Comparison of ENCODE assay signal across 19 cellular contexts in the genomic region with DNA sequence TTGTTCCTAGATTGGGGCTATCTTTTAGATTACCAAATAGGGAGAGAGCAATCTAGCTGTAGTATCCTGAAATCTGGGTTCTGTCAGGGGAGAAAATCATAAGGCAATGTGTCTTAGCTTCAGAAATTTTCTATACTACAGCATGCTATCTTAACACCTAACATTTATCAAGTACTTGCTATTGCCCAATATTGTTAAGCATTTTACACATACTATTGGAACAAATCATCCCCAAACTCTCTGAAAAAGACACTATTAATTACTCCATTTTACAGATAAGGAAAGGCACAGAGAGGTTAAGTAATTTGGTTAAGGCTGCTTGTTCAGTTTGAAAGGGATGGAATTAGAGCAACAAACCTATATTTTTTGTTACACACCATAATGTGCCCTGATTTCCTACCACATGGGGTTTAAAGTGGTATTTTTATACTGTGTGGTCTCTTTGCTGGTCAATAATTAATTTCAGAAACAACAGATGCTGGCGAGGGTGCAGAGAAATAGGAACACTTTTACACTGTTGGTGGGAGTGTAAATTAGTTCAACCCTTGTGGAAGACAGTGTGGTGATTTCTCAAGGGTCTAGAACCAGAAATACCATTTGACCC.
DNase-seq lines count a peak whose midpoint lies in the region; ATAC-seq and TF ChIP-seq lines count a peak whose summit lies in the region.
"Had no signal": no experiment of that assay in that cellular context is flagged by ENCODE, and none has a peak within 500 bp of the region (broad histone marks: within the 10 kb centered on the region; RNA-seq: fewer than 3 reads in every experiment).

No MANE protein-coding gene starts in this region.

- H3K27ac ChIP-seq in RWPE1: no peak overlapping the region
- H3K27ac ChIP-seq: BLaER1 treated with 17β-estradiol and CSF1 and Interleukin-3, amounts not matched to agents 10 nM and 100 nM; GM23248 had no signal

- DNase-seq in HCEC 1CT (peak; percentile 17), GM10266 (ENCODE audit: extremely low spot score) (no peak), RWPE1 (ENCODE audit: low spot score) (no peak), Kasumi-1 (lab: John Stamatoyannopoulos, UW) (no peak)
- DNase-seq: Calu3; CD8-positive, alpha-beta T cell; EL; GM23248; NCI-H1105 treated with DMSO at 0.1 percent for 48 hours; NCI-H1694; NCI-H2081 treated with DMSO at 0.1 percent for 48 hours; NCI-H446 treated with DMSO at 0.1 percent for 48 hours; NK-92 treated with Interleukin-12 subunit alpha and Interleukin-12 subunit beta, amount 100 ng/mL, for 24 hours; Right ventricle myocardium superior had no signal

- TF ChIP-seq CTCF in GM10266 (IDR thresholded peaks at IDR 0.05; ENCODE audit: control insufficient read depth, insufficient read depth, low read depth, missing control alignments) (no peak), RWPE1 (conservative IDR thresholded peaks at IDR 0.05; ENCODE audit: low read depth) (no peak)

- ATAC-seq in GM18909 (IDR thresholded peaks at IDR 0.05; ENCODE audit: poor library complexity, unreplicated experiment) (peak; percentile 69), HG03457 (IDR thresholded peaks at IDR 0.05; ENCODE audit: unreplicated experiment) (peak; percentile 47), GM18502 (IDR thresholded peaks at IDR 0.05; ENCODE audit: poor library complexity, unreplicated experiment) (no peak)
- ATAC-seq: CD8-positive, alpha-beta T cell; HCT116 had no signal

- POLR2A ChIA-PET in RWPE1 (lab: Yijun Ruan, JAX; ENCODE audit: low non-redundant PET): no interaction called here

- CTCF ChIA-PET in RWPE1 (lab: Yijun Ruan, JAX): no interaction called here
